In genomic region chr12:13099910-13100609, GRCh38 we compare ENCODE assay signal across 7 cellular contexts. TPM values are rescaled to one million over a fixed set of nuclear protein-coding genes. Genes with fewer than 3 reads are reported as not detected.
DNase-seq lines count a peak whose midpoint lies in the region; ATAC-seq and TF ChIP-seq lines count a peak whose summit lies in the region.

No MANE protein-coding gene starts in this region.

- no peaks in the 10 kb centered on the region for H3K36me3 ChIP-seq in spleen
- no peaks in the 10 kb centered on the region for H3K36me3 ChIP-seq in mucosa of descending colon (ENCODE audit: low read depth)

- H3K9me3 ChIP-seq in T-helper 17 cell (ENCODE audit: control insufficient read depth, low read length, poor library complexity, severe bottlenecking) (no peaks in the 10 kb centered on the region), spleen (no peaks in the 10 kb centered on the region), mucosa of descending colon (no peaks in the 10 kb centered on the region)

- H3K4me1 ChIP-seq in foreskin keratinocyte, result peaks cover 41% of the 10 kb centered on the region
- H3K4me1 ChIP-seq in spleen, result peaks cover 24 to 67% (median 54%) of the 10 kb centered on the region in 6 donors
- peaks cover 25% of the 10 kb centered on the region for H3K4me1 ChIP-seq in mucosa of descending colon (ENCODE audit: low read depth)

- 63 to 78% (median 66%) methylated on average over 8 of the region's 8 CpGs for WGBS in spleen, 5 donors

- peaks cover 2% of the 10 kb centered on the region for H3K36me3 Mint-ChIP-seq in T-helper 17 cell (ENCODE audit: low read depth)

- peak; percentile 80 for DNase-seq in HPDE6-E6E7 (ENCODE audit: extremely low spot score)
- DNase-seq in T-helper 17 cell, result no peak
- peak; percentile 83 to 93 for DNase-seq in foreskin keratinocyte
- no peak for DNase-seq in spleen
- no peak for DNase-seq in mucosa of descending colon
- DNase-seq in activated CD4-positive, CD25-positive, alpha-beta regulatory T cell treated with anti-CD3 and anti-CD28 coated beads, Interleukin-2, amount 50 U/mL, for 72 hours, result no peak

- H3K27me3 ChIP-seq in foreskin keratinocyte (no peaks in the 10 kb centered on the region), spleen (replicated peaks in 1 of 7) (no peaks in the 10 kb centered on the region)

- intact Hi-C loops in spleen (cut with DNase I; ENCODE audit: low total_unique reads) (loop anchor here (5.0 kb wide), 1 partner anchor 107 kb away; no protein-coding TSS in a partner anchor), mucosa of descending colon (cut with DNase I, micrococcal nuclease) (loop anchor here (5.0 to 10.0 kb wide), 2 partner anchors 97 to 105 kb away; partner anchors contain the start of gene EMP1 (in 1 of the 2))

- H3K4me1 Mint-ChIP-seq in T-helper 17 cell, result peaks cover 43% of the 10 kb centered on the region

- peak overlapping the region; percentile 86 for H3K4me3 Mint-ChIP-seq in T-helper 17 cell

- peaks cover 7% of the 10 kb centered on the region for H3K27me3 Mint-ChIP-seq in T-helper 17 cell

- TF ChIP-seq CTCF in foreskin keratinocyte (conservative IDR thresholded peaks at IDR 0.05) (no peak), spleen (IDR thresholded peaks at IDR 0.05 in 8 of 11, conservative IDR thresholded peaks at IDR 0.05 in 3 of 11) (no peak), mucosa of descending colon (IDR thresholded peaks at IDR 0.05) (no peak)

- H3K27ac ChIP-seq in foreskin keratinocyte (peak overlapping the region; percentile 97), spleen (peak overlapping the region; percentile 85 to 96 (median 90))

- peak overlapping the region in 1 of 8 donors; percentile 78 for H3K4me3 ChIP-seq in spleen
- H3K4me3 ChIP-seq in mucosa of descending colon, result no peak overlapping the region

- peak overlapping the region; percentile 95 for H3K27ac Mint-ChIP-seq in T-helper 17 cell

- TF ChIP-seq POLR2A in spleen (IDR thresholded peaks at IDR 0.05), result no peak

- ATAC-seq in T-helper 17 cell (no peak), foreskin keratinocyte (peak; percentile 23), mucosa of descending colon (no peak), GM21529 (IDR thresholded peaks at IDR 0.05; ENCODE audit: unreplicated experiment) (no peak)

RNA-seq across cellular contexts. Expression of gene GSG1, which starts 3.4 kb away (rescaled TPM):
- not detected for total RNA-seq in T-helper 17 cell
- not detected in 2 replicates for total RNA-seq in foreskin keratinocyte
- 0.06 TPM in 1 of 2 replicates, not detected in the other for polyA plus RNA-seq in foreskin keratinocyte
- not detected for total RNA-seq in spleen
- not detected for polyA plus RNA-seq in spleen
- total RNA-seq in mucosa of descending colon, result not detected

RNA-seq across cellular contexts. Expression of gene FAM234B, which starts 55.9 kb away (rescaled TPM):
- total RNA-seq in T-helper 17 cell (1 to 10 TPM; 1.9 to 2.5 TPM), foreskin keratinocyte (5.0 and 6.0 TPM in 2 replicates), spleen (1 to 10 TPM; 4.2 to 8.2 (median 7.3) TPM), mucosa of descending colon (1 to 10 TPM; 1.4 to 3.4 (median 1.9) TPM)
- polyA plus RNA-seq in foreskin keratinocyte (1.8 and 2.6 TPM in 2 replicates), spleen (1 to 10 TPM in 2 of 3 donors, under 1 TPM in 1; 0.59 to 1.2 (median 1.0) TPM)

Comparison
In these comparisons a context has a peak if more than half of its experiments do, and no peak if none do; other contexts are left out.
1. DNase-seq: peak in HPDE6-E6E7 (single experiment) and foreskin keratinocyte (2 of 2); none in T-helper 17 cell (0 of 3), spleen (single experiment), mucosa of descending colon (0 of 3) and activated CD4-positive, CD25-positive, alpha-beta regulatory T cell treated with anti-CD3 and anti-CD28 coated beads, Interleukin-2, amount 50 U/mL, for 72 hours (single experiment).